In the genomic region with DNA sequence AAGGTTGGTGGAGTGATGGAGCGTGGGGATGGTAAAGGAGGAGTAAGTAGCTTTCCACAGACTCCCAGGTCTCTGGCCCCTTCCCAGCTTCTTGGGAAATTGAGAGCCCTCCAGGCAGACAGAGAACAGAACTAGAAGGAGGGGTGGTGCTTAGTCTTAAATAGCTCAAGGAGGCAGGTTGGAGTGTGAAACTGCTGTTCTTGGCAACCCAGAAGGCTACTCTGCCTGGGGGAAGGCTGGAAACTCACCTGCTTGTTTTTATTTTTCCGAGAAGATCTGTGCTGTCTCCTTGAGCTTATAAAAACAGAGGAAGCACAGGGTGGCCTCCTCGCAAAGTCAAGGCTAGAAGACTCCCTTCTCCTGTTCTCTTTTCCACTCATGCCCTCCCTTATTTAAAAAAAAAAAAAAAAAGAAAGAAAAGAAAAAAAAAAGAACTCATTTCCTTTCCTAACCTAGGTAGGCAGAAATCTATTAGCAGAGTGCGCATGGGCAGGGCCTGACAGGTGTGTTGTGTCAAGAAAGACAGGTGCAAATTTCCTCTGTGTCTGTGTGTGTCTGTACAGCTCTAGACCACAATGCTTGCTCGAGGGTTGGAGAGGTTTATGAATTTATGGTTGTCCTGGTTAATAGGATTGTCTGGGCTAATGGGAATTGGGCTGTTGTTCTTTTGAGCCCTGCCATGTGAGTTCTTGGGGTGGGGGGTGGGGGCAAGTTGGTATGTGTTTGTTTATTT, we compare ENCODE assay signal across 9 cellular contexts. TPM values are rescaled to one million over a fixed set of nuclear protein-coding genes. Genes with fewer than 3 reads are reported as not detected.
DNase-seq lines count a peak whose midpoint lies in the region; ATAC-seq and TF ChIP-seq lines count a peak whose summit lies in the region.
"Had no signal": no experiment of that assay in that cellular context is flagged by ENCODE, and none has a peak within 500 bp of the region (broad histone marks: within the 10 kb centered on the region; RNA-seq: fewer than 3 reads in every experiment).

No MANE protein-coding gene starts in this region.

- H3K4me1 ChIP-seq in BE2C (peaks cover 23% of the 10 kb centered on the region), lung (ENCODE audit: control insufficient read depth in 2 of 2, insufficient read depth in 2 of 2, low read length in 2 of 2) (peaks cover 0 to 10% of the 10 kb centered on the region in 2 donors)

- H3K4me3 ChIP-seq in BE2C (ENCODE audit: low read depth, low read length): peak overlapping the region; percentile 92
- H3K4me3 ChIP-seq in lung: peak overlapping the region; percentile 3

- H3K36me3 Mint-ChIP-seq in activated T-helper 2 cell treated with anti-CD3 and anti-CD28 coated beads, Interferon-gamma antibody, Interleukin-2, Interleukin-4, amounts not matched to agents 10 μg/mL and 5 μg/mL and 100 μg/mL, durations not matched to agents 14 hours and 24 hours and 36 hours (ENCODE audit: low read depth): peaks cover 3% of the 10 kb centered on the region

- H3K27me3 Mint-ChIP-seq in activated T-helper 2 cell treated with anti-CD3 and anti-CD28 coated beads, Interferon-gamma antibody, Interleukin-2, Interleukin-4, amounts not matched to agents 10 μg/mL and 5 μg/mL and 100 μg/mL, durations not matched to agents 14 hours and 24 hours and 36 hours (ENCODE audit: low read depth): peaks cover 82% of the 10 kb centered on the region

- H3K27me3 ChIP-seq in BE2C: no peaks in the 10 kb centered on the region
- peaks cover 4% of the 10 kb centered on the region for H3K27me3 ChIP-seq in lung (ENCODE audit: control insufficient read depth, insufficient read depth)

- DNase-seq in BE2C (peak; percentile 28), NCI-H128 (lab: John Stamatoyannopoulos, UW; ENCODE audit: unreplicated experiment) (peak; percentile 77), lung (ENCODE audit: low spot score) (no peak), nucleus accumbens (lab: John Stamatoyannopoulos, UW) (no peak), activated gamma-delta T cell treated with Interleukin-2 at 50 U/mL for 16 hours (no peak)
- DNase-seq in activated T-helper 2 cell treated with anti-CD3 and anti-CD28 coated beads, Interferon-gamma antibody, Interleukin-2, Interleukin-4, amounts not matched to agents 10 μg/mL and 5 μg/mL and 100 μg/mL, durations not matched to agents 14 hours and 24 hours and 36 hours (ENCODE audit: low spot score): no peak
- DNase-seq: natural killer cell had no signal

- WGBS in lung, 2 donors: 30 to 35% methylated on average over 5 of the region's 5 CpGs

- intact Hi-C loops in activated T-helper 2 cell treated with anti-CD3 and anti-CD28 coated beads, Interferon-gamma antibody, Interleukin-2, Interleukin-4, amounts not matched to agents 10 μg/mL and 5 μg/mL and 100 μg/mL, durations not matched to agents 14 hours and 24 hours and 36 hours (cut with micrococcal nuclease): loop anchor here (5.0 kb wide), 1 partner anchor 337 kb away; no protein-coding TSS in a partner anchor

- H3K27ac Mint-ChIP-seq in activated T-helper 2 cell treated with anti-CD3 and anti-CD28 coated beads, Interferon-gamma antibody, Interleukin-2, Interleukin-4, amounts not matched to agents 10 μg/mL and 5 μg/mL and 100 μg/mL, durations not matched to agents 14 hours and 24 hours and 36 hours: no peak overlapping the region
- H3K27ac Mint-ChIP-seq: natural killer cell had no signal

- TF ChIP-seq CTCF in BE2C (IDR thresholded peaks at IDR 0.05; ENCODE audit: low read depth, low read length): peak; percentile 24
- no peak for TF ChIP-seq CTCF in lung (IDR thresholded peaks at IDR 0.05; ENCODE audit: control extremely low read depth, extremely low read depth)

- H3K9me3 ChIP-seq in BE2C: no peaks in the 10 kb centered on the region
- H3K9me3 ChIP-seq in lung (ENCODE audit: control insufficient read depth in 2 of 2, insufficient read depth in 1 of 2, low read length in 1 of 2): peaks cover 0 to 4% of the 10 kb centered on the region in 2 donors

- H3K4me3 Mint-ChIP-seq in activated T-helper 2 cell treated with anti-CD3 and anti-CD28 coated beads, Interferon-gamma antibody, Interleukin-2, Interleukin-4, amounts not matched to agents 10 μg/mL and 5 μg/mL and 100 μg/mL, durations not matched to agents 14 hours and 24 hours and 36 hours (ENCODE audit: low read depth): peak overlapping the region; percentile 89

- no peak for ATAC-seq in lung (ENCODE audit: insufficient read depth, low FRiP score)
- ATAC-seq in GM19467 (IDR thresholded peaks at IDR 0.05; ENCODE audit: unreplicated experiment): no peak
- no peak for ATAC-seq in GM19463 (IDR thresholded peaks at IDR 0.05; ENCODE audit: unreplicated experiment)
- ATAC-seq: natural killer cell had no signal

- H3K36me3 ChIP-seq in BE2C: no peaks in the 10 kb centered on the region
- no peaks in the 10 kb centered on the region for H3K36me3 ChIP-seq in lung (ENCODE audit: control insufficient read depth in 2 of 2, insufficient read depth in 2 of 2, low read length in 2 of 2)

- H3K4me1 Mint-ChIP-seq in activated T-helper 2 cell treated with anti-CD3 and anti-CD28 coated beads, Interferon-gamma antibody, Interleukin-2, Interleukin-4, amounts not matched to agents 10 μg/mL and 5 μg/mL and 100 μg/mL, durations not matched to agents 14 hours and 24 hours and 36 hours (ENCODE audit: low read depth): peaks cover 25% of the 10 kb centered on the region

- H3K27ac ChIP-seq in lung (ENCODE audit: low read depth in 1 of 2, low read length in 1 of 2): peak overlapping the region in 1 of 2 donors; percentile 78

- no peaks in the 10 kb centered on the region for H3K9me3 Mint-ChIP-seq in activated T-helper 2 cell treated with anti-CD3 and anti-CD28 coated beads, Interferon-gamma antibody, Interleukin-2, Interleukin-4, amounts not matched to agents 10 μg/mL and 5 μg/mL and 100 μg/mL, durations not matched to agents 14 hours and 24 hours and 36 hours

RNA-seq across cellular contexts. Expression of gene PROX1, which starts 2.1 kb away (rescaled TPM):
- 43.1 TPM for polyA plus RNA-seq in BE2C (2012; ENCODE audit: insufficient read depth, insufficient read length, low read depth)
- not detected in 2 replicates for total RNA-seq in activated T-helper 2 cell treated with anti-CD3 and anti-CD28 coated beads, Interferon-gamma antibody, Interleukin-2, Interleukin-4, amounts not matched to agents 10 μg/mL and 5 μg/mL and 100 μg/mL, durations not matched to agents 14 hours and 24 hours and 36 hours
- 10 to 100 TPM in 1 of 2 donors, 1 to 10 TPM in 1; 7.6 to 10.1 TPM for total RNA-seq in lung
- polyA plus RNA-seq in lung: under 1 TPM; 0.33 to 0.45 TPM
- total RNA-seq: natural killer cell had no signal

Comparison
In these comparisons a context has a peak if more than half of its experiments do, and no peak if none do; other contexts are left out.
1. DNase-seq: peak in BE2C (single experiment) and NCI-H128 (single experiment); none in activated T-helper 2 cell treated with anti-CD3 and anti-CD28 coated beads, Interferon-gamma antibody, Interleukin-2, Interleukin-4, amounts not matched to agents 10 μg/mL and 5 μg/mL and 100 μg/mL, durations not matched to agents 14 hours and 24 hours and 36 hours (single experiment), lung (single experiment), nucleus accumbens (0 of 56) and activated gamma-delta T cell treated with Interleukin-2 at 50 U/mL for 16 hours (single experiment).